Comparison of ENCODE assay signal across 12 cellular contexts in the genomic region with DNA sequence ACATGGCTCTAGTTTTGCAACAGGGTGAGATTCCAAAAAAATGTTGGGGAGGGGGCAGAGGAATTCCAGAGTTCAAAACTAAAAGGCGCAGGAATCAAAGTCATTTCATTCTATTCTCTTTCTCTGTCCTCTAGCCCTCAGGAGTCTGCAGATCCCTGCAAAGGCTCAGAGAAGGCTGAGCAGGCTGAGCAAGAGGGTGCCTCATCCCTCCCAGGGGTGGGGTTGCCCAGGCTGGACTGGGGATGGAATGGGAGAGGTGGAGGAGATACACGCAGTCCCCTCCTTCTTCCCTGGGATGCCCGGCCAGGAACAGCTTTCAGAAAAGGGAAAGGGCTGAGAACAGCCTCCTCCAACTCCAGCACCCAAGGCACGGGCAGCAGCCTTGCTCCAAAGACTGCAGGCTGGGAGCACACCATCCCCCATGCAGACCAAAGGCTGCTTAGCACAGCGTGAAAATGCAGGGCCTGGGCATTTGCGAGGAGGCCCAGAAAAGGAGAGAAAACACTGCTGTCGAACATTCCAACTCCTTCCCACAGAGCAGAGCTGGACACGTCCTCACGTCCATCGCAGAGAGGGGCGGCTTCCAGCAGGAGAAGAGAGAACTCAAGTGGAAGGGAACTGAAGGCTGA. TPM values are rescaled to one million over a fixed set of nuclear protein-coding genes. Genes with fewer than 3 reads are reported as not detected.
DNase-seq lines count a peak whose midpoint lies in the region; ATAC-seq, FAIRE-seq and TF ChIP-seq lines count a peak whose summit lies in the region.
"Had no signal": no experiment of that assay in that cellular context is flagged by ENCODE, and none has a peak within 500 bp of the region (broad histone marks: within the 10 kb centered on the region; RNA-seq: fewer than 3 reads in every experiment).

No MANE protein-coding gene starts in this region.

- DNase-seq in HPDE6-E6E7 (ENCODE audit: extremely low spot score) (peak; percentile 29), coronary artery (ENCODE audit: low spot score) (no peak), keratinocyte (ENCODE audit: low read depth, low spot score) (no peak), stomach (no peak), NCI-H748 (lab: John Stamatoyannopoulos, UW; ENCODE audit: unreplicated experiment) (no peak), HuH-7.5 (ENCODE audit: low spot score) (no peak), SKM-1 treated with dmso at 0.1 percent for 144 hours (lab: John Stamatoyannopoulos, UW; ENCODE audit: unreplicated experiment) (no peak)
- DNase-seq: activated naive CD8-positive, alpha-beta T cell treated with anti-CD3 and anti-CD28 coated beads, Interleukin-2, amount 50 U/mL, for 24 hours; natural killer cell; NCI-H2081; SIG-M5 had no signal

- no peaks in the 10 kb centered on the region for H3K9me1 ChIP-seq in keratinocyte (ENCODE audit: control insufficient read depth, extremely low read depth, insufficient read depth, low read length)

- TF ChIP-seq POLR2A in stomach (IDR thresholded peaks at IDR 0.05) (no peak), GM18505 (IDR thresholded peaks at IDR 0.05; ENCODE audit: borderline replicate concordance, extremely low read depth, insufficient read depth, insufficient read length) (no peak)

- no peak for TF ChIP-seq EP300 in stomach (IDR thresholded peaks at IDR 0.05)

- H3K9ac ChIP-seq in keratinocyte (ENCODE audit: control insufficient read depth, extremely low read depth, insufficient read depth, low read length): no peak overlapping the region

- 46 to 61% (median 46%) methylated on average over 11 of the region's 11 CpGs for WGBS in stomach, 5 donors

- no peaks in the 10 kb centered on the region for H3K79me2 ChIP-seq in keratinocyte (ENCODE audit: control insufficient read depth, insufficient read depth, low read length)

- TF ChIP-seq CTCF in coronary artery (IDR thresholded peaks at IDR 0.05) (no peak), keratinocyte (optimal IDR thresholded peaks at IDR 0.05 in 1 of 3, IDR thresholded peaks at IDR 0.05 in 1 of 3, conservative IDR thresholded peaks at IDR 0.05 in 1 of 3; ENCODE audit: extremely low read depth in 1 of 3, insufficient read depth in 2 of 3, low read length in 3 of 3) (no peak), stomach (IDR thresholded peaks at IDR 0.05) (no peak)

- H3K36me3 ChIP-seq in keratinocyte (ENCODE audit: control insufficient read depth in 2 of 2, extremely low read depth in 1 of 2, insufficient read depth in 2 of 2, low read length in 2 of 2): peaks cover 0 to 10% of the 10 kb centered on the region in 2 experiments
- H3K36me3 ChIP-seq in stomach: no peaks in the 10 kb centered on the region

- peak overlapping the region; percentile 77 to 91 for H3K27ac ChIP-seq in coronary artery
- H3K27ac ChIP-seq in keratinocyte (ENCODE audit: control insufficient read depth, insufficient read depth, low read length): no peak overlapping the region
- peak overlapping the region in 4 of 5 donors; percentile 15 to 74 (median 68) for H3K27ac ChIP-seq in stomach

- dilution Hi-C loops in keratinocyte (cut with MboI; ENCODE audit: extremely low pct_ligation_motif_present, low sequenced_read_pairs): no loop called here

- H2AFZ ChIP-seq in keratinocyte (ENCODE audit: control insufficient read depth, low read length): no peak overlapping the region

- H3K4me1 ChIP-seq in keratinocyte (ENCODE audit: control insufficient read depth, extremely low read depth, insufficient read depth, low read length) (peaks cover 50% of the 10 kb centered on the region), stomach (peaks cover 13 to 47% (median 30%) of the 10 kb centered on the region in 4 donors)

- no peaks in the 10 kb centered on the region for H4K20me1 ChIP-seq in keratinocyte (ENCODE audit: control insufficient read depth, extremely low read depth, insufficient read depth, low read length)

- H3K27me3 ChIP-seq in keratinocyte (ENCODE audit: control insufficient read depth, extremely low read depth, insufficient read depth, low read length) (no peaks in the 10 kb centered on the region), stomach (no peaks in the 10 kb centered on the region)

- ATAC-seq in GM18505 (IDR thresholded peaks at IDR 0.05; ENCODE audit: unreplicated experiment): no peak
- ATAC-seq: activated naive CD8-positive, alpha-beta T cell treated with anti-CD3 and anti-CD28 coated beads, Interleukin-2, amount 50 U/mL, for 24 hours had no signal

- H3K4me3 ChIP-seq in coronary artery (peak overlapping the region; percentile 52), keratinocyte (ENCODE audit: control insufficient read depth in 2 of 3, extremely low read depth in 1 of 3, insufficient read depth in 2 of 3, low read depth in 1 of 3, low read length in 3 of 3) (no peak overlapping the region), stomach (no peak overlapping the region)

- no peaks in the 10 kb centered on the region for H3K9me3 ChIP-seq in keratinocyte (ENCODE audit: control insufficient read depth, low read depth, low read length)
- H3K9me3 ChIP-seq in stomach: no peaks in the 10 kb centered on the region

- FAIRE-seq in keratinocyte (lab: Jason Lieb, UNC): no peak

- intact Hi-C loops in stomach (cut with DNase I; ENCODE audit: low total_unique reads): no loop called here

- peak overlapping the region; percentile 70 for H3K4me2 ChIP-seq in keratinocyte (ENCODE audit: control insufficient read depth, extremely low read depth, insufficient read depth, low read depth, low read length)

RNA-seq across cellular contexts. Expression of a gene that starts 51.8 kb away (rescaled TPM):
- polyA plus RNA-seq in keratinocyte (2.2 to 8.5 TPM (median 2.2 TPM) in 3 replicates), stomach (1 to 10 TPM in 2 of 3 donors, under 1 TPM in 1; 0.50 to 2.4 (median 2.4) TPM)
- 2.9 TPM for polyA plus RNA-seq in keratinocyte (2011; ENCODE audit: low read depth)
- polyA plus RNA-seq in keratinocyte (2011; cell fraction: cytosol; rRNA removed): 5.0 and 7.2 TPM in 2 replicates
- 16.8 and 21.0 TPM in 2 replicates for polyA plus RNA-seq in keratinocyte (2011; cell fraction: nucleus; rRNA removed)
- 5.0 and 8.5 TPM in 2 replicates for polyA plus RNA-seq in keratinocyte (2012; ENCODE audit: low replicate concordance)
- 8.0 to 24.5 TPM (median 11.7 TPM) in 3 replicates for polyA minus RNA-seq in keratinocyte
- 12.9 TPM for polyA minus RNA-seq in keratinocyte (2011; cell fraction: cytosol; rRNA and poly(A)+ RNA removed)
- polyA minus RNA-seq in keratinocyte (2011; cell fraction: nucleus; rRNA and poly(A)+ RNA removed): 15.2 and 17.8 TPM in 2 replicates
- total RNA-seq in stomach: 1 to 10 TPM; 2.2 to 6.4 (median 4.6) TPM
